27 cellular contexts compared by ENCODE assay signal in the genomic region with DNA sequence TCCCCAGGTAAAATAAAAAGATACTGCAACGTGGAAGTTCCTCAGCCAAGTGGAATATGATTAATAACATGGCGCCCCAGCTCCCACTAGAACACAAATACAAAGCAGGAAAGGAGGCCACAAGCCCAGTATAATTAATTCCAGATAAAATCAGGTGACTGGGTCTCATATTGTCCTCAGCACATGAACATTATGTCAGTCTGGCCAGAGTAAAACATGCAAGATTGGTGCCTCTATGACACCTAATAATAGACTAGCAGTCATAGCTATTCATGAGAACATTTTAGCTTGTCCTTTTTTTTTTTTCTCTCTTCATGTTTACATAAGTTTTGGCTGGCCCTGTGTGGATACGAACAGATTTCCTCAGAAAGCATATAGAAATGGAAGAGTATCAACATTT.
"Had no signal": no experiment of that assay in that cellular context is flagged by ENCODE, and none has a peak within 500 bp of the region (broad histone marks: within the 10 kb centered on the region; RNA-seq: fewer than 3 reads in every experiment).

No MANE protein-coding gene starts in this region.

- H3K36me3 ChIP-seq: neural progenitor cell, ovary, right lobe of liver, sigmoid colon, stomach, thoracic aorta, thyroid gland, tibial nerve, upper lobe of left lung had no signal

- H3K36me3 Mint-ChIP-seq: naive thymus-derived CD8-positive, alpha-beta T cell; natural killer cell treated with Interleukin-12 subunit alpha and Interleukin-12 subunit beta and Interleukin-15 and Interleukin-18, amount 100 ng/mL, for 72 hours; neural progenitor cell; stimulated activated effector memory CD8-positive, alpha-beta T cell treated with anti-CD3 and anti-CD28 coated beads, Interleukin-12 subunit alpha, Interleukin-12 subunit beta, amount 100 ng/mL, for 72 hours; stimulated activated naive B cell treated with anti-CD40 and anti-IgM and Interleukin-4, amounts not matched to agents 10 μg/mL and 1 μg/mL and 100 μg/mL, for 72 hours had no signal

- H3K27ac ChIP-seq: neural progenitor cell, ovary, parathyroid adenoma, psoas muscle, right lobe of liver, stomach, thoracic aorta, thyroid gland, tibial nerve, upper lobe of left lung had no signal

- DNase-seq: naive thymus-derived CD8-positive, alpha-beta T cell; occipital lobe; ovary; posterior cingulate gyrus; psoas muscle; right cardiac atrium; right lobe of liver; sigmoid colon; small intestine; stimulated activated CD4-positive, alpha-beta T cell treated with anti-CD3 and anti-CD28 coated beads, Interleukin-15, amount 100 ng/mL, for 24 hours; stimulated activated CD4-positive, alpha-beta T cell treated with anti-CD3 and anti-CD28 coated beads, Interleukin-2, amount 100 ng/mL, for 24 hours; stimulated activated CD4-positive, alpha-beta T cell treated with anti-CD3 and anti-CD28 coated beads, Interleukin-2, amount 100 ng/mL, for 48 hours; stimulated activated CD4-positive, alpha-beta T cell treated with anti-CD3 and anti-CD28 coated beads, Interleukin-4, amount 100 ng/mL, for 24 hours; stimulated activated naive B cell treated with anti-CD40 and anti-IgM and Interleukin-4, amounts not matched to agents 10 μg/mL and 1 μg/mL and 100 μg/mL, for 72 hours; stimulated activated naive CD4-positive, alpha-beta T cell treated with Interleukin-2 at 50 U/mL for 16 hours; stomach; thyroid gland; trophoblast cell; upper lobe of left lung had no signal

- H2AFZ ChIP-seq: neural progenitor cell, parathyroid adenoma had no signal

- H3K4me3 ChIP-seq: neural progenitor cell, ovary, psoas muscle, right lobe of liver, sigmoid colon, stomach, thoracic aorta, thyroid gland, tibial nerve, upper lobe of left lung had no signal

- H3K79me2 ChIP-seq: parathyroid adenoma had no signal

- H3K4me2 ChIP-seq: neural progenitor cell had no signal

- ATAC-seq: naive thymus-derived CD8-positive, alpha-beta T cell; natural killer cell treated with Interleukin-12 subunit alpha and Interleukin-12 subunit beta and Interleukin-15 and Interleukin-18, amount 100 ng/mL, for 72 hours; right cardiac atrium; right lobe of liver; stimulated activated effector memory CD8-positive, alpha-beta T cell treated with anti-CD3 and anti-CD28 coated beads, Interleukin-12 subunit alpha, Interleukin-12 subunit beta, amount 100 ng/mL, for 72 hours; stimulated activated naive B cell treated with anti-CD40 and anti-IgM and Interleukin-4, amounts not matched to agents 10 μg/mL and 1 μg/mL and 100 μg/mL, for 72 hours had no signal

- H3K27ac Mint-ChIP-seq: naive thymus-derived CD8-positive, alpha-beta T cell; natural killer cell treated with Interleukin-12 subunit alpha and Interleukin-12 subunit beta and Interleukin-15 and Interleukin-18, amount 100 ng/mL, for 72 hours; neural progenitor cell; progenitor cell of endocrine pancreas; stimulated activated effector memory CD8-positive, alpha-beta T cell treated with anti-CD3 and anti-CD28 coated beads, Interleukin-12 subunit alpha, Interleukin-12 subunit beta, amount 100 ng/mL, for 72 hours; stimulated activated naive B cell treated with anti-CD40 and anti-IgM and Interleukin-4, amounts not matched to agents 10 μg/mL and 1 μg/mL and 100 μg/mL, for 72 hours; stimulated activated naive CD8-positive, alpha-beta T cell treated with anti-CD3 and anti-CD28 coated beads, Interleukin-15, Interleukin-2, amounts not matched to agents 100 ng/mL and 50 ng/mL, for 24 hours had no signal

- H3K27me3 ChIP-seq: neural progenitor cell, ovary, right lobe of liver, sigmoid colon, stomach, thyroid gland, tibial nerve, upper lobe of left lung had no signal

- H3K9me3 ChIP-seq: ovary, right lobe of liver, thoracic aorta, thyroid gland, upper lobe of left lung had no signal

- H3K4me1 ChIP-seq: parathyroid adenoma, psoas muscle, right lobe of liver, sigmoid colon, stomach, thyroid gland, tibial nerve, upper lobe of left lung had no signal
